Comparison of ENCODE assay signal across 1 cellular context in the genomic region with DNA sequence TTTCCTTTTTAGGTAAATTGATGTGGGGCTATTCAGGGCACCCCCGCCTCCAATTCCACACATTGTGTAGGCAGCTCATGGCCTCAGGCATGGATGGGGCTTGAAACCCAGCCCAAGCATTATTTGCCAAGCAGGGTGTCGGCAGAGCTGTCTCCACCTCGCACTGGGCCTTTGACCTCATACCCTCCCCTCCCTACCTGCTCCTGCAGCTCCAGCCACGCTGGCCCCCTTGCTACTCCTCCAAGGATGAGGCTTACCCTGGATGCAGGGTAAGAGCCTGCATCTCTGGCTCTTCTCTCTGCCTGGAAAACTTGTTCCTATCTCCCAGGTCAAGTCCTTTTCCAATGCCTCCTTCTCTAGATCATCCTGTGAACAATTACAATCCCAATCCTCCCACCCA.
TF ChIP-seq lines count a peak whose summit lies in the region.

No MANE protein-coding gene starts in this region.

TF ChIP-seq in GM23338, 12 proteins besides CTCF, POLR2A, EP300 and RAD21 (continued from another document):
- TF ChIP-seq, protein P1, sequence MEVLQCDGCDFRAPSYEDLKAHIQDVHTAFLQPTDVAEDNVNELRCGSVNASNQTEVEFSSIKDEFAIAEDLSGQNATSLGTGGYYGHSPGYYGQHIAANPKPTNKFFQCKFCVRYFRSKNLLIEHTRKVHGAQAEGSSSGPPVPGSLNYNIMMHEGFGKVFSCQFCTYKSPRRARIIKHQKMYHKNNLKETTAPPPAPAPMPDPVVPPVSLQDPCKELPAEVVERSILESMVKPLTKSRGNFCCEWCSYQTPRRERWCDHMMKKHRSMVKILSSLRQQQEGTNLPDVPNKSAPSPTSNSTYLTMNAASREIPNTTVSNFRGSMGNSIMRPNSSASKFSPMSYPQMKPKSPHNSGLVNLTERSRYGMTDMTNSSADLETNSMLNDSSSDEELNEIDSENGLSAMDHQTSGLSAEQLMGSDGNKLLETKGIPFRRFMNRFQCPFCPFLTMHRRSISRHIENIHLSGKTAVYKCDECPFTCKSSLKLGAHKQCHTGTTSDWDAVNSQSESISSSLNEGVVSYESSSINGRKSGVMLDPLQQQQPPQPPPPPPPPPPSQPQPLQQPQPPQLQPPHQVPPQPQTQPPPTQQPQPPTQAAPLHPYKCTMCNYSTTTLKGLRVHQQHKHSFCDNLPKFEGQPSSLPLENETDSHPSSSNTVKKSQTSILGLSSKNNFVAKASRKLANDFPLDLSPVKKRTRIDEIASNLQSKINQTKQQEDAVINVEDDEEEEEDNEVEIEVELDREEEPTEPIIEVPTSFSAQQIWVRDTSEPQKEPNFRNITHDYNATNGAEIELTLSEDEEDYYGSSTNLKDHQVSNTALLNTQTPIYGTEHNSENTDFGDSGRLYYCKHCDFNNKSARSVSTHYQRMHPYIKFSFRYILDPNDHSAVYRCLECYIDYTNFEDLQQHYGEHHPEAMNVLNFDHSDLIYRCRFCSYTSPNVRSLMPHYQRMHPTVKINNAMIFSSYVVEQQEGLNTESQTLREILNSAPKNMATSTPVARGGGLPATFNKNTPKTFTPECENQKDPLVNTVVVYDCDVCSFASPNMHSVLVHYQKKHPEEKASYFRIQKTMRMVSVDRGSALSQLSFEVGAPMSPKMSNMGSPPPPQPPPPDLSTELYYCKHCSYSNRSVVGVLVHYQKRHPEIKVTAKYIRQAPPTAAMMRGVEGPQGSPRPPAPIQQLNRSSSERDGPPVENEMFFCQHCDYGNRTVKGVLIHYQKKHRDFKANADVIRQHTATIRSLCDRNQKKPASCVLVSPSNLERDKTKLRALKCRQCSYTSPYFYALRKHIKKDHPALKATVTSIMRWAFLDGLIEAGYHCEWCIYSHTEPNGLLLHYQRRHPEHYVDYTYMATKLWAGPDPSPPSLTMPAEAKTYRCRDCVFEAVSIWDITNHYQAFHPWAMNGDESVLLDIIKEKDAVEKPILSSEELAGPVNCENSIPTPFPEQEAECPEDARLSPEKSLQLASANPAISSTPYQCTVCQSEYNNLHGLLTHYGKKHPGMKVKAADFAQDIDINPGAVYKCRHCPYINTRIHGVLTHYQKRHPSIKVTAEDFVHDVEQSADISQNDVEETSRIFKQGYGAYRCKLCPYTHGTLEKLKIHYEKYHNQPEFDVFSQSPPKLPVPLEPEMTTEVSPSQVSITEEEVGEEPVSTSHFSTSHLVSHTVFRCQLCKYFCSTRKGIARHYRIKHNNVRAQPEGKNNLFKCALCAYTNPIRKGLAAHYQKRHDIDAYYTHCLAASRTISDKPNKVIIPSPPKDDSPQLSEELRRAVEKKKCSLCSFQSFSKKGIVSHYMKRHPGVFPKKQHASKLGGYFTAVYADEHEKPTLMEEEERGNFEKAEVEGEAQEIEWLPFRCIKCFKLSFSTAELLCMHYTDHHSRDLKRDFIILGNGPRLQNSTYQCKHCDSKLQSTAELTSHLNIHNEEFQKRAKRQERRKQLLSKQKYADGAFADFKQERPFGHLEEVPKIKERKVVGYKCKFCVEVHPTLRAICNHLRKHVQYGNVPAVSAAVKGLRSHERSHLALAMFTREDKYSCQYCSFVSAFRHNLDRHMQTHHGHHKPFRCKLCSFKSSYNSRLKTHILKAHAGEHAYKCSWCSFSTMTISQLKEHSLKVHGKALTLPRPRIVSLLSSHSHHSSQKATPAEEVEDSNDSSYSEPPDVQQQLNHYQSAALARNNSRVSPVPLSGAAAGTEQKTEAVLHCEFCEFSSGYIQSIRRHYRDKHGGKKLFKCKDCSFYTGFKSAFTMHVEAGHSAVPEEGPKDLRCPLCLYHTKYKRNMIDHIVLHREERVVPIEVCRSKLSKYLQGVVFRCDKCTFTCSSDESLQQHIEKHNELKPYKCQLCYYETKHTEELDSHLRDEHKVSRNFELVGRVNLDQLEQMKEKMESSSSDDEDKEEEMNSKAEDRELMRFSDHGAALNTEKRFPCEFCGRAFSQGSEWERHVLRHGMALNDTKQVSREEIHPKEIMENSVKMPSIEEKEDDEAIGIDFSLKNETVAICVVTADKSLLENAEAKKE (CRISPR knock-in tag; IDR thresholded peaks at IDR 0.05), result no peak
- TF ChIP-seq EZH2phosphoT487 (IDR thresholded peaks at IDR 0.05; ENCODE audit: unreplicated experiment) (no peak), ZNF331 (CRISPR knock-in tag; IDR thresholded peaks at IDR 0.05; ENCODE audit: low read depth) (no peak), JUNB (IDR thresholded peaks at IDR 0.05; ENCODE audit: unreplicated experiment) (no peak)
